Comparison of ENCODE assay signal across 6 cellular contexts in the genomic region with DNA sequence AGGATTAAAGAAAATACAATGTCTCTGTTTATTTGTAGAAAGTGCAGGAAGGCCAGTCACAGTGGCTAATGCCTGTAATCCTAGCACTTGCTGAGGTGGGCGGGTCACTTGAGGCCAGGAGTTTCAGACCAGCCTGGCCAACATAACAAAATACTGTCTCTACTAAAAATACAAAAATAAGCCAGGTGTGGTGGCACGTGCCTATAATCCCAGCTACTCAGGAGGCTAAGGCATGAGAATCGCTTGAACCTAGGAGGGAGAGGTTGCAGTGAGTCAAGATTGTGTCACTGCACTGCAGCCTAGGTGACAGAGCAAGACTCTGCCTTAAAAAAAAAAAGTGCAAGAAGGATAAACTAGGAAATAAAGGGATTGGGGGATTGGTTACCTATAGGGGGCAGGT. TPM values are rescaled to one million over a fixed set of nuclear protein-coding genes. Genes with fewer than 3 reads are reported as not detected.
"Had no signal": no experiment of that assay in that cellular context is flagged by ENCODE, and none has a peak within 500 bp of the region (broad histone marks: within the 10 kb centered on the region; RNA-seq: fewer than 3 reads in every experiment).

No MANE protein-coding gene starts in this region.

RNA-seq across cellular contexts. Expression of gene ADIRF, which starts 10.2 kb away (rescaled TPM):
- total RNA-seq: activated naive CD8-positive, alpha-beta T cell treated with anti-CD3 and anti-CD28 coated beads, Interleukin-2, amount 10 ng/mL, durations not matched to agents 7 days and 5 days; mesothelial cell of epicardium; renal cortical epithelial cell had no signal

RNA-seq across cellular contexts. Expression of gene SNCG, which starts 20.1 kb away (rescaled TPM):
- total RNA-seq: activated naive CD8-positive, alpha-beta T cell treated with anti-CD3 and anti-CD28 coated beads, Interleukin-2, amount 10 ng/mL, durations not matched to agents 7 days and 5 days had no signal

RNA-seq across cellular contexts. Expression of gene MMRN2, which starts 21.0 kb away (rescaled TPM):
- total RNA-seq: activated naive CD8-positive, alpha-beta T cell treated with anti-CD3 and anti-CD28 coated beads, Interleukin-2, amount 10 ng/mL, durations not matched to agents 7 days and 5 days had no signal

RNA-seq across cellular contexts. Expression of gene FAM25A, which starts 41.6 kb away (rescaled TPM):
- total RNA-seq: activated naive CD8-positive, alpha-beta T cell treated with anti-CD3 and anti-CD28 coated beads, Interleukin-2, amount 10 ng/mL, durations not matched to agents 7 days and 5 days; cerebellum; dermis microvascular lymphatic vessel endothelial cell; mesothelial cell of epicardium; renal cortical epithelial cell; subcutaneous adipose tissue had no signal
